Comparison of ENCODE assay signal across 8 cellular contexts in the genomic region with DNA sequence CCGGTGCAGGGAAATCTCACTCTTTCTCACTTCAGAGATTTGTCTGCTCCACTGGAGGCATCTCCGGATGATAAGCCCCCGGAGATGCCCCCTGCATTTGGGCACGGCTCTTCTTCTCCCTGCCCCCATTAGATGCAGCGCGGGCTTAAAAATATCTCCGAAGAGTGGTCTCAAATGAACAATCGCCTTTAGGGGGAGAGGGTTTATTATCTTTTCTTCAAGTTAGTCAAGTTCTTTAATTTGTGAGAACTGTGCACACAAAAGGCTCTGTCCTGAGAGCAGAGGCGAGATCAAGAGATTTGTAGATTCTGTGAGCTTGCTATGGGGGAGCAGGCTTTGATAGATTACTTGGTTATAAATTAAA. TPM values are rescaled to one million over a fixed set of nuclear protein-coding genes. Genes with fewer than 3 reads are reported as not detected.
DNase-seq lines count a peak whose midpoint lies in the region; TF ChIP-seq lines count a peak whose summit lies in the region.

No MANE protein-coding gene starts in this region.

- peaks cover 13% of the 10 kb centered on the region for H3K4me1 ChIP-seq in osteoblast (ENCODE audit: insufficient read depth, low read length)

- CTCF ChIA-PET in BJ (lab: Yijun Ruan, JAX), result interaction anchor here (0.6 to 1.7 kb wide), 3 partner anchors 14 to 44 kb away, joined by 3 to 4 read pairs (median 3); no protein-coding TSS in a partner anchor

- peak overlapping the region; percentile 95 for H3K4me2 ChIP-seq in osteoblast (ENCODE audit: insufficient read depth, low read length)

- no peaks in the 10 kb centered on the region for H3K79me2 ChIP-seq in osteoblast (ENCODE audit: insufficient read depth, low read length)

- DNase-seq in BJ (ENCODE audit: low read depth) (no peak), LNCaP clone FGC (ENCODE audit: low read depth) (no peak), epithelial cell of proximal tubule (ENCODE audit: low read depth) (no peak), osteoblast (ENCODE audit: insufficient read length, low spot score, missing footprints) (peak; percentile 87), GDM1 (lab: John Stamatoyannopoulos, UW) (no peak), HuH-7.5 (ENCODE audit: low spot score) (no peak), NCI-H1417 treated with DMSO at 0.1 percent for 48 hours (lab: John Stamatoyannopoulos, UW) (no peak), NCI-H526 treated with DMSO at 0.1 percent for 48 hours (lab: John Stamatoyannopoulos, UW) (no peak)

- no peaks in the 10 kb centered on the region for H4K20me1 ChIP-seq in osteoblast (ENCODE audit: insufficient read depth, low read length)

- H3K27ac ChIP-seq in osteoblast (ENCODE audit: low read depth, low read length), result no peak overlapping the region

- H2AFZ ChIP-seq in osteoblast (ENCODE audit: low read length), result peak overlapping the region; percentile 88

- TF ChIP-seq CTCF in BJ (IDR thresholded peaks at IDR 0.05; ENCODE audit: insufficient read depth, low read depth, low read length) (no peak), LNCaP clone FGC (IDR thresholded peaks at IDR 0.05; ENCODE audit: control insufficient read depth, extremely low read depth, insufficient read depth) (no peak), epithelial cell of proximal tubule (conservative IDR thresholded peaks at IDR 0.05; ENCODE audit: low read depth, low read length) (no peak), osteoblast (IDR thresholded peaks at IDR 0.05; ENCODE audit: extremely low read depth, low read depth, low read length) (no peak)

- no peaks in the 10 kb centered on the region; the same call in 1 of the 2 replicates for H3K36me3 ChIP-seq in BJ (ENCODE audit: control insufficient read depth, insufficient read depth, low read length)
- no peaks in the 10 kb centered on the region for H3K36me3 ChIP-seq in osteoblast (ENCODE audit: insufficient read depth, low read length)

- H3K27me3 ChIP-seq in BJ (ENCODE audit: control insufficient read depth, insufficient read depth, low read length) (no peaks in the 10 kb centered on the region), osteoblast (ENCODE audit: insufficient read depth, low read length) (peaks cover 27% of the 10 kb centered on the region)

- H3K9me3 ChIP-seq in osteoblast (ENCODE audit: low read depth, low read length), result no peaks in the 10 kb centered on the region

- H3K4me3 ChIP-seq in BJ (ENCODE audit: low read depth, low read length) (peak overlapping the region; percentile 82), LNCaP clone FGC (ENCODE audit: low read depth, low read length) (peak overlapping the region; percentile 60), epithelial cell of proximal tubule (ENCODE audit: low read depth, low read length) (peak overlapping the region; percentile 76), osteoblast (ENCODE audit: insufficient read depth, low read length) (peak overlapping the region; percentile 82)

- POLR2A ChIA-PET in BJ (lab: Charles Lee), result no interaction called here

RNA-seq across cellular contexts. Expression of a gene that starts 0.6 kb away (rescaled TPM):
- polyA plus RNA-seq in BJ (2011; rRNA removed), result 0.94 and 1.1 TPM in 2 replicates
- 1.2 TPM in 2 replicates for polyA minus RNA-seq in BJ (2011; rRNA and poly(A)+ RNA removed)
- total RNA-seq in epithelial cell of proximal tubule (4.4 and 10.1 TPM in 2 replicates), osteoblast (4.7 and 5.6 TPM in 2 replicates)
